ENCODE assay signal across 8 cellular contexts in genomic region chr7:132656846-132657776, GRCh38.
A peak's percentile ranks its signal among the peaks of the same experiment; 100 is the strongest.
DNase-seq lines count a peak whose midpoint lies in the region; ATAC-seq, FAIRE-seq and TF ChIP-seq lines count a peak whose summit lies in the region.

No MANE protein-coding gene starts in this region.

- no peak for TF ChIP-seq RAD21 in GM12878 (IDR thresholded peaks at IDR 0.05; ENCODE audit: insufficient read depth, low read depth, low read length)

- peak; percentile 37 for TF ChIP-seq CTCF in LNCaP clone FGC (IDR thresholded peaks at IDR 0.05; ENCODE audit: control insufficient read depth, extremely low read depth, insufficient read depth)
- TF ChIP-seq CTCF in GM12878 (IDR thresholded peaks at IDR 0.05 in 2 of 3, conservative IDR thresholded peaks at IDR 0.05 in 1 of 3; ENCODE audit: control insufficient read depth in 2 of 3, extremely low read depth in 1 of 3, insufficient read depth in 1 of 3, low read depth in 3 of 3, low read length in 3 of 3), result peak; percentile 22 to 48 (median 41); a peak in 5 of 6 replicates
- peak; percentile 32 for TF ChIP-seq CTCF in parathyroid adenoma (IDR thresholded peaks at IDR 0.05)

- H3K79me2 ChIP-seq in GM12878 (ENCODE audit: control insufficient read depth, insufficient read depth, low read length), result no peaks in the 10 kb centered on the region
- H3K79me2 ChIP-seq in parathyroid adenoma, result no peaks in the 10 kb centered on the region

- no TSS peak for BruUV-seq in GM12878 (replicated peaks; lab: Mats Ljungman, UMichigan)

- RAD21 ChIA-PET in GM12878 (lab: Charles Lee; ENCODE audit: unreplicated experiment), result no interaction called here

- TF ChIP-seq EP300 in GM12878 (IDR thresholded peaks at IDR 0.05; ENCODE audit: borderline replicate concordance in 1 of 2, control insufficient read depth in 1 of 2, low read depth in 2 of 2, low read length in 2 of 2), result no peak

- H3K4me2 ChIP-seq in GM12878 (ENCODE audit: control insufficient read depth, insufficient read depth) (no peak overlapping the region), parathyroid adenoma (ENCODE audit: low read length) (no peak overlapping the region)

- H3K4me3 ChIP-seq in LNCaP clone FGC (ENCODE audit: low read depth, low read length) (no peak overlapping the region), GM12878 (no peak overlapping the region), parathyroid adenoma (ENCODE audit: low read depth, low read length) (no peak overlapping the region)

- H3K36me3 ChIP-seq in GM12878 (ENCODE audit: control insufficient read depth in 2 of 2, insufficient read depth in 2 of 2, low read length in 1 of 2) (no peaks in the 10 kb centered on the region), parathyroid adenoma (ENCODE audit: control insufficient read depth, insufficient read depth, low read length) (no peaks in the 10 kb centered on the region)

- ATAC-seq in GM12878 (peak; percentile 68), HG03135 (IDR thresholded peaks at IDR 0.05; ENCODE audit: unreplicated experiment) (no peak)

- DNase-seq in SKM-1 treated with dmso at 0.1 percent for 144 hours (lab: John Stamatoyannopoulos, UW; ENCODE audit: unreplicated experiment) (peak; percentile 45), SKM-1 (lab: John Stamatoyannopoulos, UW; ENCODE audit: unreplicated experiment) (no peak), LNCaP clone FGC (ENCODE audit: low read depth) (no peak), GM12878 (ENCODE audit: low read depth, low spot score) (no peak), mesenteric fat pad (ENCODE audit: low spot score) (no peak)
- DNase-seq in stimulated activated CD4-positive, alpha-beta T cell treated with anti-CD3 and anti-CD28 coated beads, Interleukin-4, amount 100 ng/mL, for 4 hours, result no peak

- peaks cover 3% of the 10 kb centered on the region; the same call in 1 of the 3 replicates for H3K9me3 ChIP-seq in GM12878 (replicated peaks; ENCODE audit: control insufficient read depth, insufficient read depth, low read length)
- no peaks in the 10 kb centered on the region for H3K9me3 ChIP-seq in parathyroid adenoma (ENCODE audit: control insufficient read depth, low read length)

- 21% methylated on average over 9 of the region's 9 CpGs for WGBS in GM12878 (ENCODE audit: insufficient coverage, insufficient replicate concordance, low lambda C conversion rate, missing lambda C conversion rate)

- H3K9ac ChIP-seq in GM12878 (ENCODE audit: control insufficient read depth, insufficient read depth, low read length), result no peak overlapping the region
- H3K9ac ChIP-seq in parathyroid adenoma, result no peak overlapping the region

- FAIRE-seq in GM12878 (lab: Jason Lieb, UNC), result no peak

- no peaks in the 10 kb centered on the region for H3K27me3 ChIP-seq in GM12878 (replicated peaks in 1 of 2; ENCODE audit: control insufficient read depth in 2 of 2, insufficient read depth in 2 of 2, low read length in 1 of 2)
- H3K27me3 ChIP-seq in parathyroid adenoma (ENCODE audit: control insufficient read depth, insufficient read depth, low read length), result no peaks in the 10 kb centered on the region

- POLR2A ChIA-PET in GM12878 (lab: Charles Lee), result no interaction called here

- H3K4me1 ChIP-seq in GM12878 (ENCODE audit: control insufficient read depth, insufficient read depth, low read length), result peaks cover 18% of the 10 kb centered on the region
- no peaks in the 10 kb centered on the region for H3K4me1 ChIP-seq in parathyroid adenoma

- SMC1A ChIA-PET in GM12878 (lab: Charles Lee; ENCODE audit: uncharacterized antibody, unreplicated experiment), result no interaction called here

- H4K20me1 ChIP-seq in GM12878 (ENCODE audit: control insufficient read depth, insufficient read depth), result no peaks in the 10 kb centered on the region

- no peak for TF ChIP-seq POLR2A in GM12878 (IDR thresholded peaks at IDR 0.05; ENCODE audit: low read depth, low read length)

- no peak overlapping the region for H3K27ac ChIP-seq in GM12878 (ENCODE audit: control insufficient read depth, insufficient read depth)
- H3K27ac ChIP-seq in parathyroid adenoma, result no peak overlapping the region

- H2AFZ ChIP-seq in GM12878 (ENCODE audit: control insufficient read depth, low read depth, low read length) (no peak overlapping the region; the same call in 1 of the 2 replicates), parathyroid adenoma (no peak overlapping the region)

- in situ Hi-C loops in GM12878 (cut with MboI), result no loop called here

- intact Hi-C loops in GM12878 (cut with micrococcal nuclease; ENCODE audit: unreplicated experiment), result no loop called here

- CTCF ChIA-PET in GM12878 (lab: Yijun Ruan, JAX), result no interaction called here

TF ChIP-seq in GM12878, 131 proteins besides CTCF, POLR2A, EP300 and RAD21 (continues in another document):
- TF ChIP-seq, protein P1, sequence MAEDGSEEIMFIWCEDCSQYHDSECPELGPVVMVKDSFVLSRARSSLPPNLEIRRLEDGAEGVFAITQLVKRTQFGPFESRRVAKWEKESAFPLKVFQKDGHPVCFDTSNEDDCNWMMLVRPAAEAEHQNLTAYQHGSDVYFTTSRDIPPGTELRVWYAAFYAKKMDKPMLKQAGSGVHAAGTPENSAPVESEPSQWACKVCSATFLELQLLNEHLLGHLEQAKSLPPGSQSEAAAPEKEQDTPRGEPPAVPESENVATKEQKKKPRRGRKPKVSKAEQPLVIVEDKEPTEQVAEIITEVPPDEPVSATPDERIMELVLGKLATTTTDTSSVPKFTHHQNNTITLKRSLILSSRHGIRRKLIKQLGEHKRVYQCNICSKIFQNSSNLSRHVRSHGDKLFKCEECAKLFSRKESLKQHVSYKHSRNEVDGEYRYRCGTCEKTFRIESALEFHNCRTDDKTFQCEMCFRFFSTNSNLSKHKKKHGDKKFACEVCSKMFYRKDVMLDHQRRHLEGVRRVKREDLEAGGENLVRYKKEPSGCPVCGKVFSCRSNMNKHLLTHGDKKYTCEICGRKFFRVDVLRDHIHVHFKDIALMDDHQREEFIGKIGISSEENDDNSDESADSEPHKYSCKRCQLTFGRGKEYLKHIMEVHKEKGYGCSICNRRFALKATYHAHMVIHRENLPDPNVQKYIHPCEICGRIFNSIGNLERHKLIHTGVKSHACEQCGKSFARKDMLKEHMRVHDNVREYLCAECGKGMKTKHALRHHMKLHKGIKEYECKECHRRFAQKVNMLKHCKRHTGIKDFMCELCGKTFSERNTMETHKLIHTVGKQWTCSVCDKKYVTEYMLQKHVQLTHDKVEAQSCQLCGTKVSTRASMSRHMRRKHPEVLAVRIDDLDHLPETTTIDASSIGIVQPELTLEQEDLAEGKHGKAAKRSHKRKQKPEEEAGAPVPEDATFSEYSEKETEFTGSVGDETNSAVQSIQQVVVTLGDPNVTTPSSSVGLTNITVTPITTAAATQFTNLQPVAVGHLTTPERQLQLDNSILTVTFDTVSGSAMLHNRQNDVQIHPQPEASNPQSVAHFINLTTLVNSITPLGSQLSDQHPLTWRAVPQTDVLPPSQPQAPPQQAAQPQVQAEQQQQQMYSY (CRISPR knock-in tag; IDR thresholded peaks at IDR 0.05), result no peak
- TF ChIP-seq RUNX3 (IDR thresholded peaks at IDR 0.05; ENCODE audit: low read length), result peak; percentile 25; the same call in 1 of the 2 replicates
- TF ChIP-seq CREB1 (IDR thresholded peaks at IDR 0.05; ENCODE audit: low read depth), result peak; percentile 35; the same call in 1 of the 2 replicates
- no peak for TF ChIP-seq CHD1 (IDR thresholded peaks at IDR 0.05; ENCODE audit: low read depth, low read length)
- TF ChIP-seq ZNF622 (IDR thresholded peaks at IDR 0.05), result no peak
- TF ChIP-seq, protein P2, sequence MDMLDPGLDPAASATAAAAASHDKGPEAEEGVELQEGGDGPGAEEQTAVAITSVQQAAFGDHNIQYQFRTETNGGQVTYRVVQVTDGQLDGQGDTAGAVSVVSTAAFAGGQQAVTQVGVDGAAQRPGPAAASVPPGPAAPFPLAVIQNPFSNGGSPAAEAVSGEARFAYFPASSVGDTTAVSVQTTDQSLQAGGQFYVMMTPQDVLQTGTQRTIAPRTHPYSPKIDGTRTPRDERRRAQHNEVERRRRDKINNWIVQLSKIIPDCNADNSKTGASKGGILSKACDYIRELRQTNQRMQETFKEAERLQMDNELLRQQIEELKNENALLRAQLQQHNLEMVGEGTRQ (IDR thresholded peaks at IDR 0.05; ENCODE audit: borderline replicate concordance, low read depth, low read length), result no peak
- TF ChIP-seq BRCA1 (IDR thresholded peaks at IDR 0.05; ENCODE audit: low read depth, low read length), result no peak
- TF ChIP-seq CHD2 (IDR thresholded peaks at IDR 0.05; ENCODE audit: borderline replicate concordance, low read depth, low read length), result no peak
- TF ChIP-seq LARP7 (IDR thresholded peaks at IDR 0.05), result no peak
- TF ChIP-seq, protein P3, sequence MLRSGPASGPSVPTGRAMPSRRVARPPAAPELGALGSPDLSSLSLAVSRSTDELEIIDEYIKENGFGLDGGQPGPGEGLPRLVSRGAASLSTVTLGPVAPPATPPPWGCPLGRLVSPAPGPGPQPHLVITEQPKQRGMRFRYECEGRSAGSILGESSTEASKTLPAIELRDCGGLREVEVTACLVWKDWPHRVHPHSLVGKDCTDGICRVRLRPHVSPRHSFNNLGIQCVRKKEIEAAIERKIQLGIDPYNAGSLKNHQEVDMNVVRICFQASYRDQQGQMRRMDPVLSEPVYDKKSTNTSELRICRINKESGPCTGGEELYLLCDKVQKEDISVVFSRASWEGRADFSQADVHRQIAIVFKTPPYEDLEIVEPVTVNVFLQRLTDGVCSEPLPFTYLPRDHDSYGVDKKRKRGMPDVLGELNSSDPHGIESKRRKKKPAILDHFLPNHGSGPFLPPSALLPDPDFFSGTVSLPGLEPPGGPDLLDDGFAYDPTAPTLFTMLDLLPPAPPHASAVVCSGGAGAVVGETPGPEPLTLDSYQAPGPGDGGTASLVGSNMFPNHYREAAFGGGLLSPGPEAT (IDR thresholded peaks at IDR 0.05; ENCODE audit: low read depth), result no peak
- TF ChIP-seq IKZF2 (IDR thresholded peaks at IDR 0.05), result no peak
- TF ChIP-seq BHLHE40 (IDR thresholded peaks at IDR 0.05; ENCODE audit: borderline replicate concordance in 1 of 2, low read depth in 2 of 2, low read length in 1 of 2), result no peak
- TF ChIP-seq SPI1 (IDR thresholded peaks at IDR 0.05; ENCODE audit: borderline replicate concordance, insufficient read depth, low read depth, low read length), result peak; percentile 7; the same call in 1 of the 2 replicates
- no peak for TF ChIP-seq SIN3A (IDR thresholded peaks at IDR 0.05; ENCODE audit: low read depth, low read length)
- no peak for TF ChIP-seq SIX5 (IDR thresholded peaks at IDR 0.05; ENCODE audit: low read depth, low read length, severe bottlenecking)
- peak; percentile 44; the same call in 1 of the 2 replicates for TF ChIP-seq EED (IDR thresholded peaks at IDR 0.05; ENCODE audit: low read depth)
- TF ChIP-seq SMAD1 (IDR thresholded peaks at IDR 0.05; ENCODE audit: low read depth, partially characterized antibody), result no peak
- 0 out of 2 replicates have a peak, but pooled peaks have one; percentile 21 for TF ChIP-seq TCF3 (IDR thresholded peaks at IDR 0.05; ENCODE audit: borderline replicate concordance, insufficient read depth, low read depth, low read length)
- no peak for TF ChIP-seq NRF1 (conservative IDR thresholded peaks at IDR 0.05; ENCODE audit: low read depth, low read length)
- TF ChIP-seq POU2F2 (IDR thresholded peaks at IDR 0.05; ENCODE audit: borderline replicate concordance, low read depth, low read length), result peak; percentile 70; the same call in 1 of the 3 replicates
